ENCODE assay signal across 12 cellular contexts in the genomic region with DNA sequence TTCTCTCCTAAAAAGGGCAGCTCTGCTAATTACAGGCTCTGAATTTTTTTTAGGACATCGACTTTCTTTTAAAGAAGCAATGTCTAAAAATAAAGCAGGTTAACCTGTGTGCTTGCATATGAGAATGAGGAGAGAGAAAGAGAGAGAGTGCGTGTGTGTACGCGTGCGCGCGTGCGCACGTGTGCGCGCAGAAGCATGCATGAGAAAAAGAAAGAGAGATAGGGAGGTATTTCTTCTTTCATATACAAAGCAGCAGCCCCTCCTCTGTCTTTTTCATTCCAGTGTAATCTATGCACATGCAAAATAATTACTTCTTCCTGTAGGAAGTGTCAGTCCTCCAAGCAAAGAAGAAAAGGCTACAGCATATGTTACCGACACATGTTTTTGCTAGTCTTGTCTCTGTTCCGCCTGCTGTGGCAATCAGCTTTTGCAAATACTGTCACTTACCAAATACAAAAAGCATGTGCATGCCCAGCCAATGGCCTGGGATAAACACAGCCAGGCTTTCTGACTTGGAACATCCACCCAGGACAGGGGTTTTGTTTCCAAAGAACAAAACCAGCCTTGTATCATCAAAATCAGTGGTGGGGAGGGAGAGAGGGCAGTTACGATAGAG.
DNase-seq lines count a peak whose midpoint lies in the region; ATAC-seq and TF ChIP-seq lines count a peak whose summit lies in the region.
"Had no signal": no experiment of that assay in that cellular context is flagged by ENCODE, and none has a peak within 500 bp of the region (broad histone marks: within the 10 kb centered on the region; RNA-seq: fewer than 3 reads in every experiment).

No MANE protein-coding gene starts in this region.

- no peaks in the 10 kb centered on the region for H3K36me3 Mint-ChIP-seq in GM23338 (ENCODE audit: low read depth)
- H3K36me3 Mint-ChIP-seq: CD8-positive, alpha-beta T cell had no signal

- H3K27me3 Mint-ChIP-seq in GM23338 (ENCODE audit: insufficient read depth, low read depth, poor library complexity) = no peaks in the 10 kb centered on the region
- H3K27me3 Mint-ChIP-seq: activated CD4-positive, alpha-beta T cell treated with anti-CD3 and anti-CD28 coated beads, Interleukin-2, amount 10 ng/mL, durations not matched to agents 24 days and 14 days had no signal

- H2AFZ ChIP-seq in GM23338 (peak overlapping the region; percentile 82; the same call in 1 of the 2 replicates), osteoblast (ENCODE audit: low read length) (no peak overlapping the region)

- TF ChIP-seq CTCF in GM23338 (conservative IDR thresholded peaks at IDR 0.05; ENCODE audit: low read depth in 2 of 2) = no peak
- TF ChIP-seq CTCF in osteoblast (IDR thresholded peaks at IDR 0.05; ENCODE audit: extremely low read depth, low read depth, low read length) = no peak

- DNase-seq in GM23338 (ENCODE audit: low spot score) (no peak), NCI-H2081 treated with DMSO at 0.1 percent for 48 hours (lab: John Stamatoyannopoulos, UW) (peak; percentile 51), cerebellar cortex (ENCODE audit: low spot score) (peak; percentile 33), osteoblast (ENCODE audit: insufficient read length, low spot score, missing footprints) (peak; percentile 57), epidermal melanocyte (ENCODE audit: insufficient read length, low spot score) (no peak), NAMALWA (ENCODE audit: low spot score) (no peak)
- DNase-seq: activated CD4-positive, alpha-beta T cell treated with anti-CD3 and anti-CD28 coated beads, Interleukin-2, amount 10 ng/mL, durations not matched to agents 24 days and 14 days; KG1; nephron progenitor cell had no signal

- no peaks in the 10 kb centered on the region for H3K79me2 ChIP-seq in GM23338 (replicated peaks; ENCODE audit: insufficient read depth)
- no peaks in the 10 kb centered on the region for H3K79me2 ChIP-seq in osteoblast (ENCODE audit: insufficient read depth, low read length)

- no peaks in the 10 kb centered on the region for H4K20me1 ChIP-seq in GM23338 (replicated peaks; ENCODE audit: insufficient read depth)
- H4K20me1 ChIP-seq in osteoblast (ENCODE audit: insufficient read depth, low read length) = no peaks in the 10 kb centered on the region

- no peaks in the 10 kb centered on the region for H3F3A ChIP-seq in GM23338 (replicated peaks; ENCODE audit: low read depth)

- H3K9me3 ChIP-seq in osteoblast (ENCODE audit: low read depth, low read length) = no peaks in the 10 kb centered on the region

- H3K27ac ChIP-seq in GM23338 (ENCODE audit: low read depth) = no peak overlapping the region
- no peak overlapping the region for H3K27ac ChIP-seq in osteoblast (ENCODE audit: low read depth, low read length)

- ATAC-seq in GM23338 (no peak), GM19035 (IDR thresholded peaks at IDR 0.05; ENCODE audit: unreplicated experiment) (no peak)

- peak overlapping the region; percentile 57; the same call in 1 of the 2 replicates for H3K27ac Mint-ChIP-seq in GM23338
- H3K27ac Mint-ChIP-seq: activated CD4-positive, alpha-beta T cell treated with anti-CD3 and anti-CD28 coated beads, Interleukin-2, amount 10 ng/mL, durations not matched to agents 24 days and 14 days; CD8-positive, alpha-beta T cell; nephron progenitor cell had no signal

- no peaks in the 10 kb centered on the region; the same call in 2 of the 3 replicates for H3K9me3 Mint-ChIP-seq in GM23338
- H3K9me3 Mint-ChIP-seq: activated CD4-positive, alpha-beta T cell treated with anti-CD3 and anti-CD28 coated beads, Interleukin-2, amount 10 ng/mL, durations not matched to agents 24 days and 14 days; CD8-positive, alpha-beta T cell; nephron progenitor cell had no signal

- H3K36me3 ChIP-seq in GM23338 (ENCODE audit: insufficient read depth) = no peaks in the 10 kb centered on the region
- H3K36me3 ChIP-seq in osteoblast (ENCODE audit: insufficient read depth, low read length) = no peaks in the 10 kb centered on the region

- H3K27me3 ChIP-seq in GM23338 (ENCODE audit: insufficient read depth) (no peaks in the 10 kb centered on the region), osteoblast (ENCODE audit: insufficient read depth, low read length) (no peaks in the 10 kb centered on the region)

- no peak overlapping the region for H3K4me3 Mint-ChIP-seq in GM23338
- H3K4me3 Mint-ChIP-seq: activated CD4-positive, alpha-beta T cell treated with anti-CD3 and anti-CD28 coated beads, Interleukin-2, amount 10 ng/mL, durations not matched to agents 24 days and 14 days; CD8-positive, alpha-beta T cell; nephron progenitor cell had no signal

- H3K9me2 ChIP-seq in GM23338 (ENCODE audit: insufficient read depth) = 0 out of 2 replicates have a peak, but pooled peaks cover 6% of the 10 kb centered on the region

- H3K4me2 ChIP-seq in GM23338 (peak overlapping the region; percentile 43), osteoblast (ENCODE audit: insufficient read depth, low read length) (no peak overlapping the region)
- H3K4me2 ChIP-seq: smooth muscle cell had no signal

- no peak overlapping the region for H3K4me3 ChIP-seq in GM23338
- no peak overlapping the region for H3K4me3 ChIP-seq in osteoblast (ENCODE audit: insufficient read depth, low read length)
- H3K4me3 ChIP-seq: smooth muscle cell had no signal

- peaks cover 25% of the 10 kb centered on the region for H3K4me1 Mint-ChIP-seq in GM23338

- H3K4me1 ChIP-seq in GM23338 (ENCODE audit: insufficient read depth) (peaks cover 19% of the 10 kb centered on the region; the same call in 1 of the 2 replicates), osteoblast (ENCODE audit: insufficient read depth, low read length) (no peaks in the 10 kb centered on the region)

TF ChIP-seq in GM23338, 12 proteins besides CTCF, POLR2A, EP300 and RAD21 (continues in another document):
- TF ChIP-seq, protein P1, sequence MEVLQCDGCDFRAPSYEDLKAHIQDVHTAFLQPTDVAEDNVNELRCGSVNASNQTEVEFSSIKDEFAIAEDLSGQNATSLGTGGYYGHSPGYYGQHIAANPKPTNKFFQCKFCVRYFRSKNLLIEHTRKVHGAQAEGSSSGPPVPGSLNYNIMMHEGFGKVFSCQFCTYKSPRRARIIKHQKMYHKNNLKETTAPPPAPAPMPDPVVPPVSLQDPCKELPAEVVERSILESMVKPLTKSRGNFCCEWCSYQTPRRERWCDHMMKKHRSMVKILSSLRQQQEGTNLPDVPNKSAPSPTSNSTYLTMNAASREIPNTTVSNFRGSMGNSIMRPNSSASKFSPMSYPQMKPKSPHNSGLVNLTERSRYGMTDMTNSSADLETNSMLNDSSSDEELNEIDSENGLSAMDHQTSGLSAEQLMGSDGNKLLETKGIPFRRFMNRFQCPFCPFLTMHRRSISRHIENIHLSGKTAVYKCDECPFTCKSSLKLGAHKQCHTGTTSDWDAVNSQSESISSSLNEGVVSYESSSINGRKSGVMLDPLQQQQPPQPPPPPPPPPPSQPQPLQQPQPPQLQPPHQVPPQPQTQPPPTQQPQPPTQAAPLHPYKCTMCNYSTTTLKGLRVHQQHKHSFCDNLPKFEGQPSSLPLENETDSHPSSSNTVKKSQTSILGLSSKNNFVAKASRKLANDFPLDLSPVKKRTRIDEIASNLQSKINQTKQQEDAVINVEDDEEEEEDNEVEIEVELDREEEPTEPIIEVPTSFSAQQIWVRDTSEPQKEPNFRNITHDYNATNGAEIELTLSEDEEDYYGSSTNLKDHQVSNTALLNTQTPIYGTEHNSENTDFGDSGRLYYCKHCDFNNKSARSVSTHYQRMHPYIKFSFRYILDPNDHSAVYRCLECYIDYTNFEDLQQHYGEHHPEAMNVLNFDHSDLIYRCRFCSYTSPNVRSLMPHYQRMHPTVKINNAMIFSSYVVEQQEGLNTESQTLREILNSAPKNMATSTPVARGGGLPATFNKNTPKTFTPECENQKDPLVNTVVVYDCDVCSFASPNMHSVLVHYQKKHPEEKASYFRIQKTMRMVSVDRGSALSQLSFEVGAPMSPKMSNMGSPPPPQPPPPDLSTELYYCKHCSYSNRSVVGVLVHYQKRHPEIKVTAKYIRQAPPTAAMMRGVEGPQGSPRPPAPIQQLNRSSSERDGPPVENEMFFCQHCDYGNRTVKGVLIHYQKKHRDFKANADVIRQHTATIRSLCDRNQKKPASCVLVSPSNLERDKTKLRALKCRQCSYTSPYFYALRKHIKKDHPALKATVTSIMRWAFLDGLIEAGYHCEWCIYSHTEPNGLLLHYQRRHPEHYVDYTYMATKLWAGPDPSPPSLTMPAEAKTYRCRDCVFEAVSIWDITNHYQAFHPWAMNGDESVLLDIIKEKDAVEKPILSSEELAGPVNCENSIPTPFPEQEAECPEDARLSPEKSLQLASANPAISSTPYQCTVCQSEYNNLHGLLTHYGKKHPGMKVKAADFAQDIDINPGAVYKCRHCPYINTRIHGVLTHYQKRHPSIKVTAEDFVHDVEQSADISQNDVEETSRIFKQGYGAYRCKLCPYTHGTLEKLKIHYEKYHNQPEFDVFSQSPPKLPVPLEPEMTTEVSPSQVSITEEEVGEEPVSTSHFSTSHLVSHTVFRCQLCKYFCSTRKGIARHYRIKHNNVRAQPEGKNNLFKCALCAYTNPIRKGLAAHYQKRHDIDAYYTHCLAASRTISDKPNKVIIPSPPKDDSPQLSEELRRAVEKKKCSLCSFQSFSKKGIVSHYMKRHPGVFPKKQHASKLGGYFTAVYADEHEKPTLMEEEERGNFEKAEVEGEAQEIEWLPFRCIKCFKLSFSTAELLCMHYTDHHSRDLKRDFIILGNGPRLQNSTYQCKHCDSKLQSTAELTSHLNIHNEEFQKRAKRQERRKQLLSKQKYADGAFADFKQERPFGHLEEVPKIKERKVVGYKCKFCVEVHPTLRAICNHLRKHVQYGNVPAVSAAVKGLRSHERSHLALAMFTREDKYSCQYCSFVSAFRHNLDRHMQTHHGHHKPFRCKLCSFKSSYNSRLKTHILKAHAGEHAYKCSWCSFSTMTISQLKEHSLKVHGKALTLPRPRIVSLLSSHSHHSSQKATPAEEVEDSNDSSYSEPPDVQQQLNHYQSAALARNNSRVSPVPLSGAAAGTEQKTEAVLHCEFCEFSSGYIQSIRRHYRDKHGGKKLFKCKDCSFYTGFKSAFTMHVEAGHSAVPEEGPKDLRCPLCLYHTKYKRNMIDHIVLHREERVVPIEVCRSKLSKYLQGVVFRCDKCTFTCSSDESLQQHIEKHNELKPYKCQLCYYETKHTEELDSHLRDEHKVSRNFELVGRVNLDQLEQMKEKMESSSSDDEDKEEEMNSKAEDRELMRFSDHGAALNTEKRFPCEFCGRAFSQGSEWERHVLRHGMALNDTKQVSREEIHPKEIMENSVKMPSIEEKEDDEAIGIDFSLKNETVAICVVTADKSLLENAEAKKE (CRISPR knock-in tag; IDR thresholded peaks at IDR 0.05) = no peak
- TF ChIP-seq STAT1 (IDR thresholded peaks at IDR 0.05; ENCODE audit: unreplicated experiment) = no peak
- no peak for TF ChIP-seq POLR2AphosphoS5 (IDR thresholded peaks at IDR 0.05; ENCODE audit: low read depth)
- no peak for TF ChIP-seq NANOG (IDR thresholded peaks at IDR 0.05; ENCODE audit: borderline replicate concordance)
- TF ChIP-seq ZNF331 (CRISPR knock-in tag; IDR thresholded peaks at IDR 0.05; ENCODE audit: low read depth) = no peak

Comparison
In these comparisons a context has a peak if more than half of its experiments do, and no peak if none do; other contexts are left out.
1. DNase-seq: peak in NCI-H2081 treated with DMSO at 0.1 percent for 48 hours (single experiment), cerebellar cortex (single experiment) and osteoblast (single experiment); none in GM23338 (single experiment), epidermal melanocyte (single experiment) and NAMALWA (single experiment).